Comparison of ENCODE assay signal across 9 cellular contexts in genomic region chr5:168317521-168318147, GRCh38. TPM values are rescaled to one million over a fixed set of nuclear protein-coding genes. Genes with fewer than 3 reads are reported as not detected.
A peak's percentile ranks its signal among the peaks of the same experiment; 100 is the strongest.
DNase-seq lines count a peak whose midpoint lies in the region; TF ChIP-seq lines count a peak whose summit lies in the region.
"Had no signal": no experiment of that assay in that cellular context is flagged by ENCODE, and none has a peak within 500 bp of the region (broad histone marks: within the 10 kb centered on the region; RNA-seq: fewer than 3 reads in every experiment).

No MANE protein-coding gene starts in this region.

- H3K27me3 Mint-ChIP-seq in nephron progenitor cell (ENCODE audit: low read depth, poor library complexity), result no peaks in the 10 kb centered on the region

- DNase-seq in ELF-1 (ENCODE audit: low read depth, low spot score) (peak; percentile 66), NCI-H2196 (lab: John Stamatoyannopoulos, UW; ENCODE audit: unreplicated experiment) (peak; percentile 80), dermis blood vessel endothelial cell (peak; percentile 2), nephron progenitor cell (peak; percentile 18), KG1 (lab: John Stamatoyannopoulos, UW) (no peak), middle frontal gyrus (ENCODE audit: extremely low spot score, low spot score) (no peak), HUDEP-2 (lab: John Stamatoyannopoulos, UW; ENCODE audit: unreplicated experiment in 76 of 76) (no peak)
- DNase-seq in activated CD4-positive, alpha-beta T cell treated with anti-CD3 and anti-CD28 coated beads, Interleukin-2, amount 50 U/mL, for 1 hour, result no peak

- no peak for TF ChIP-seq CTCF in nephron progenitor cell (IDR thresholded peaks at IDR 0.05)

- no peak overlapping the region for H3K4me3 Mint-ChIP-seq in nephron progenitor cell

- no peaks in the 10 kb centered on the region for H3K36me3 Mint-ChIP-seq in nephron progenitor cell (ENCODE audit: low read depth)

- H3K4me1 Mint-ChIP-seq in nephron progenitor cell, result peaks cover 58% of the 10 kb centered on the region

- H3K9me3 Mint-ChIP-seq in nephron progenitor cell, result no peaks in the 10 kb centered on the region

- peak overlapping the region; percentile 68 for H3K27ac Mint-ChIP-seq in nephron progenitor cell

RNA-seq across cellular contexts. Expression of gene WWC1, which starts 26.2 kb away (rescaled TPM):
- total RNA-seq in dermis blood vessel endothelial cell, result 1.1 and 26.2 TPM in 2 replicates
- total RNA-seq: T-helper 1 cell treated with Interleukin-12 subunit alpha and Interleukin-12 subunit beta and Interleukin-4 antibody, amounts not matched to agents 30 ng/mL and 1 ng/mL, for 36 hours had no signal

Comparison
In these comparisons a context has a peak if more than half of its experiments do, and no peak if none do; other contexts are left out.
1. DNase-seq: peak in ELF-1 (single experiment), NCI-H2196 (single experiment), dermis blood vessel endothelial cell (single experiment) and nephron progenitor cell (single experiment); none in KG1 (single experiment), activated CD4-positive, alpha-beta T cell treated with anti-CD3 and anti-CD28 coated beads, Interleukin-2, amount 50 U/mL, for 1 hour (single experiment), middle frontal gyrus (single experiment) and HUDEP-2 (0 of 76).